In the genomic region with DNA sequence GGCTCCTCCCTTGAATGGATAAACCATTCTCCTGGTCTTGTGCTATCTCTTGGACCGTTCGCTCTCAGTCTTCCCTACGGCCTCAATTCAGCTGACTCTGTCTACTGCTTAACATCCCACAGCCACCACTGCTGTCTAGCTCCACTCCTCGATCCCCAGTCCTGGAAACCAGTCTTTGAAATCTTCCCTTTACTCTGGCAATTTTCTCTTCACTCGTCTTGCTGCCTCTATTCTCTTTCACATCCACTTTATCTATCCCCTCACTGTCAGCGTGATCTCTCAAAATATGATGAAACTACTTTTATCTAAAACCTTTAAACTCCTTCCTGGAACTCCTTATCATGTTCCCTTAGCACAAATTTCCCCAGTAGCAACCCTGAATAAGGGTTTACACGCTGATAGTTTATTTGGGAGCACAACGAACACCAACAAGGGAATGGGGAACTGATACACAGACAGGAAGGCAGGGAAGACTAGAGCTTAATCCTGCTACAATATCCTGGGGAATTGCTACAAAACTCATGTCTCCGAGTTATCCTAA, we compare ENCODE assay signal across 1 cellular context.
TF ChIP-seq lines count a peak whose summit lies in the region.

No MANE protein-coding gene starts in this region.

TF ChIP-seq in K562, 482 proteins besides CTCF, POLR2A, EP300 and RAD21 (continued from another document):
- TF ChIP-seq, protein P1, sequence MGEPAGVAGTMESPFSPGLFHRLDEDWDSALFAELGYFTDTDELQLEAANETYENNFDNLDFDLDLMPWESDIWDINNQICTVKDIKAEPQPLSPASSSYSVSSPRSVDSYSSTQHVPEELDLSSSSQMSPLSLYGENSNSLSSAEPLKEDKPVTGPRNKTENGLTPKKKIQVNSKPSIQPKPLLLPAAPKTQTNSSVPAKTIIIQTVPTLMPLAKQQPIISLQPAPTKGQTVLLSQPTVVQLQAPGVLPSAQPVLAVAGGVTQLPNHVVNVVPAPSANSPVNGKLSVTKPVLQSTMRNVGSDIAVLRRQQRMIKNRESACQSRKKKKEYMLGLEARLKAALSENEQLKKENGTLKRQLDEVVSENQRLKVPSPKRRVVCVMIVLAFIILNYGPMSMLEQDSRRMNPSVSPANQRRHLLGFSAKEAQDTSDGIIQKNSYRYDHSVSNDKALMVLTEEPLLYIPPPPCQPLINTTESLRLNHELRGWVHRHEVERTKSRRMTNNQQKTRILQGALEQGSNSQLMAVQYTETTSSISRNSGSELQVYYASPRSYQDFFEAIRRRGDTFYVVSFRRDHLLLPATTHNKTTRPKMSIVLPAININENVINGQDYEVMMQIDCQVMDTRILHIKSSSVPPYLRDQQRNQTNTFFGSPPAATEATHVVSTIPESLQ (CRISPR knock-in tag; IDR thresholded peaks at IDR 0.05), result peak; percentile 80; the same call in 1 of the 2 replicates
- TF ChIP-seq, protein P2, sequence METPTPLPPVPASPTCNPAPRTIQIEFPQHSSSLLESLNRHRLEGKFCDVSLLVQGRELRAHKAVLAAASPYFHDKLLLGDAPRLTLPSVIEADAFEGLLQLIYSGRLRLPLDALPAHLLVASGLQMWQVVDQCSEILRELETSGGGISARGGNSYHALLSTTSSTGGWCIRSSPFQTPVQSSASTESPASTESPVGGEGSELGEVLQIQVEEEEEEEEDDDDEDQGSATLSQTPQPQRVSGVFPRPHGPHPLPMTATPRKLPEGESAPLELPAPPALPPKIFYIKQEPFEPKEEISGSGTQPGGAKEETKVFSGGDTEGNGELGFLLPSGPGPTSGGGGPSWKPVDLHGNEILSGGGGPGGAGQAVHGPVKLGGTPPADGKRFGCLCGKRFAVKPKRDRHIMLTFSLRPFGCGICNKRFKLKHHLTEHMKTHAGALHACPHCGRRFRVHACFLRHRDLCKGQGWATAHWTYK (CRISPR knock-in tag; IDR thresholded peaks at IDR 0.05), result peak; percentile 29; the same call in 1 of the 2 replicates
- TF ChIP-seq MEF2D (tag; conservative IDR thresholded peaks at IDR 0.05; ENCODE audit: low read depth) (peak; percentile 15; the same call in 1 of the 2 replicates), CREBBP (IDR thresholded peaks at IDR 0.05; ENCODE audit: low read depth, low read length) (no peak), BRD4 (IDR thresholded peaks at IDR 0.05) (0 out of 2 replicates have a peak, but pooled peaks have one; percentile 9), LEF1 (IDR thresholded peaks at IDR 0.05) (peak; percentile 32; the same call in 1 of the 2 replicates), ZNF263 (CRISPR knock-in tag; IDR thresholded peaks at IDR 0.05; ENCODE audit: borderline replicate concordance) (peak; percentile 80; the same call in 1 of the 2 replicates), TAL1 (IDR thresholded peaks at IDR 0.05) (peak; percentile 18; the same call in 1 of the 2 replicates), ZNF175 (CRISPR knock-in tag; IDR thresholded peaks at IDR 0.05; ENCODE audit: low read depth) (0 out of 2 replicates have a peak, but pooled peaks have one; percentile 62), RCOR1 (IDR thresholded peaks at IDR 0.05; ENCODE audit: borderline replicate concordance in 1 of 2, low read depth in 2 of 2, low read length in 2 of 2) (peak in 1 of 2 experiments; percentile 5; a peak in 1 of 4 replicates), OTX1 (CRISPR knock-in tag; IDR thresholded peaks at IDR 0.05) (0 out of 2 replicates have a peak, but pooled peaks have one; percentile 29), GABPA (tag; conservative IDR thresholded peaks at IDR 0.05; ENCODE audit: low read depth) (0 out of 2 replicates have a peak, but pooled peaks have one; percentile 32), HDAC1 (IDR thresholded peaks at IDR 0.05) (peak in 1 of 2 experiments; percentile 49; a peak in 2 of 4 replicates), CTBP1 (IDR thresholded peaks at IDR 0.05; ENCODE audit: borderline replicate concordance) (peak; percentile 53; the same call in 1 of the 2 replicates), MECOM (CRISPR knock-in tag; IDR thresholded peaks at IDR 0.05) (peak; percentile 60; the same call in 1 of the 2 replicates), KDM1A (IDR thresholded peaks at IDR 0.05) (peak; percentile 28 to 32; a peak in 1 of 4 replicates), ATF7 (IDR thresholded peaks at IDR 0.05) (peak; percentile 35), ZBTB26 (CRISPR knock-in tag; IDR thresholded peaks at IDR 0.05) (peak; percentile 77; the same call in 1 of the 2 replicates), ETV5 (CRISPR knock-in tag; IDR thresholded peaks at IDR 0.05; ENCODE audit: low read depth) (0 out of 2 replicates have a peak, but pooled peaks have one; percentile 19), NELFE (IDR thresholded peaks at IDR 0.05; ENCODE audit: insufficient read depth, insufficient read length) (no peak), KAT8 (IDR thresholded peaks at IDR 0.05; ENCODE audit: low read depth) (no peak), RBFOX2 (IDR thresholded peaks at IDR 0.05; ENCODE audit: low read depth, low read length) (peak; percentile 22; the same call in 1 of the 2 replicates), ZNF589 (CRISPR knock-in tag; IDR thresholded peaks at IDR 0.05; ENCODE audit: low read depth) (peak; percentile 61), HBP1 (CRISPR knock-in tag; IDR thresholded peaks at IDR 0.05) (0 out of 2 replicates have a peak, but pooled peaks have one; percentile 38), FOXM1 (IDR thresholded peaks at IDR 0.05; ENCODE audit: low read depth) (peak; percentile 36; the same call in 1 of the 2 replicates), FOXM1 (CRISPR knock-in tag; IDR thresholded peaks at IDR 0.05; ENCODE audit: low read depth) (no peak), EHMT2 (IDR thresholded peaks at IDR 0.05) (peak; percentile 83), ARID1B (IDR thresholded peaks at IDR 0.05) (peak; percentile 84), MEIS2 (IDR thresholded peaks at IDR 0.05; ENCODE audit: partially characterized antibody) (peak; percentile 79), HIVEP1 (CRISPR knock-in tag; IDR thresholded peaks at IDR 0.05) (no peak), ZKSCAN1 (IDR thresholded peaks at IDR 0.05; ENCODE audit: low read depth, low read length) (no peak), ZNF41 (CRISPR knock-in tag; conservative IDR thresholded peaks at IDR 0.05) (no peak)
- TF ChIP-seq, protein P3, sequence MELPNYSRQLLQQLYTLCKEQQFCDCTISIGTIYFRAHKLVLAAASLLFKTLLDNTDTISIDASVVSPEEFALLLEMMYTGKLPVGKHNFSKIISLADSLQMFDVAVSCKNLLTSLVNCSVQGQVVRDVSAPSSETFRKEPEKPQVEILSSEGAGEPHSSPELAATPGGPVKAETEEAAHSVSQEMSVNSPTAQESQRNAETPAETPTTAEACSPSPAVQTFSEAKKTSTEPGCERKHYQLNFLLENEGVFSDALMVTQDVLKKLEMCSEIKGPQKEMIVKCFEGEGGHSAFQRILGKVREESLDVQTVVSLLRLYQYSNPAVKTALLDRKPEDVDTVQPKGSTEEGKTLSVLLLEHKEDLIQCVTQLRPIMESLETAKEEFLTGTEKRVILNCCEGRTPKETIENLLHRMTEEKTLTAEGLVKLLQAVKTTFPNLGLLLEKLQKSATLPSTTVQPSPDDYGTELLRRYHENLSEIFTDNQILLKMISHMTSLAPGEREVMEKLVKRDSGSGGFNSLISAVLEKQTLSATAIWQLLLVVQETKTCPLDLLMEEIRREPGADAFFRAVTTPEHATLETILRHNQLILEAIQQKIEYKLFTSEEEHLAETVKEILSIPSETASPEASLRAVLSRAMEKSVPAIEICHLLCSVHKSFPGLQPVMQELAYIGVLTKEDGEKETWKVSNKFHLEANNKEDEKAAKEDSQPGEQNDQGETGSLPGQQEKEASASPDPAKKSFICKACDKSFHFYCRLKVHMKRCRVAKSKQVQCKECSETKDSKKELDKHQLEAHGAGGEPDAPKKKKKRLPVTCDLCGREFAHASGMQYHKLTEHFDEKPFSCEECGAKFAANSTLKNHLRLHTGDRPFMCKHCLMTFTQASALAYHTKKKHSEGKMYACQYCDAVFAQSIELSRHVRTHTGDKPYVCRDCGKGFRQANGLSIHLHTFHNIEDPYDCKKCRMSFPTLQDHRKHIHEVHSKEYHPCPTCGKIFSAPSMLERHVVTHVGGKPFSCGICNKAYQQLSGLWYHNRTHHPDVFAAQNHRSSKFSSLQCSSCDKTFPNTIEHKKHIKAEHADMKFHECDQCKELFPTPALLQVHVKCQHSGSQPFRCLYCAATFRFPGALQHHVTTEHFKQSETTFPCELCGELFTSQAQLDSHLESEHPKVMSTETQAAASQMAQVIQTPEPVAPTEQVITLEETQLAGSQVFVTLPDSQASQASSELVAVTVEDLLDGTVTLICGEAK (IDR thresholded peaks at IDR 0.05), result peak; percentile 37; the same call in 1 of the 2 replicates
- TF ChIP-seq, protein P3 (CRISPR knock-in tag; IDR thresholded peaks at IDR 0.05), result no peak
